ENCODE assay signal across 8 cellular contexts in genomic region chr2:88187038-88187676, GRCh38. TPM values are rescaled to one million over a fixed set of nuclear protein-coding genes. Genes with fewer than 3 reads are reported as not detected.
DNase-seq lines count a peak whose midpoint lies in the region; ATAC-seq, FAIRE-seq and TF ChIP-seq lines count a peak whose summit lies in the region.

No MANE protein-coding gene starts in this region.

- H3K9me3 ChIP-seq in Panc1 (ENCODE audit: control insufficient read depth, insufficient read depth, low read depth, low read length): no peaks in the 10 kb centered on the region

- no peaks in the 10 kb centered on the region for H3K36me3 ChIP-seq in Panc1 (ENCODE audit: control insufficient read depth, insufficient read depth, low read length)

- no peak overlapping the region for H3K4me3 Mint-ChIP-seq in Calu3 (ENCODE audit: low read depth, unreplicated experiment)

- CTCF ChIA-PET in Calu3 (lab: Charles Lee) (interaction anchor here (0.7 kb wide), 1 partner anchor 13 kb away, joined by 3 read pairs; no protein-coding TSS in a partner anchor), Panc1 (lab: Charles Lee) (interaction anchor here (1.0 kb wide), 1 partner anchor 127 kb away, joined by 4 read pairs; no protein-coding TSS in a partner anchor)

- H3K4me1 ChIP-seq in Panc1 (ENCODE audit: control insufficient read depth, insufficient read depth, low read length): no peaks in the 10 kb centered on the region

- peak; percentile 70 for TF ChIP-seq CTCF in Calu3 (IDR thresholded peaks at IDR 0.05; ENCODE audit: unreplicated experiment)
- TF ChIP-seq CTCF in Panc1 (IDR thresholded peaks at IDR 0.05): peak; percentile 87
- peak; percentile 48 for TF ChIP-seq CTCF in cardiac fibroblast (IDR thresholded peaks at IDR 0.05; ENCODE audit: low read depth, low read length)

- no peak overlapping the region for H3K27ac Mint-ChIP-seq in Calu3 (ENCODE audit: unreplicated experiment)

- peak; percentile 90 for FAIRE-seq in HTR-8/SVneo (lab: Jason Lieb, UNC)

- no peaks in the 10 kb centered on the region for H3K36me3 Mint-ChIP-seq in Calu3 (ENCODE audit: insufficient read depth, unreplicated experiment)

- BruUV-seq in Calu3 (replicated peaks; lab: Mats Ljungman, UMichigan) (no TSS peak), Panc1 (replicated peaks; lab: Mats Ljungman, UMichigan) (no TSS peak)

- peak; percentile 68 for DNase-seq in Calu3
- peak; percentile 73 for DNase-seq in HTR-8/SVneo (ENCODE audit: insufficient read length, low spot score)
- DNase-seq in Panc1 (ENCODE audit: low read depth, low spot score): peak; percentile 30
- DNase-seq in cardiac fibroblast (ENCODE audit: low read depth in 2 of 2): peak; percentile 40 to 44
- DNase-seq in left colon: peak; percentile 62 to 90
- peak; percentile 17 for DNase-seq in stromal cell of bone marrow (ENCODE audit: low read depth)
- no peak for DNase-seq in activated CD4-positive, CD25-positive, alpha-beta regulatory T cell treated with anti-CD3 and anti-CD28 coated beads, Interleukin-2, amount 50 U/mL, for 72 hours
- DNase-seq in mesenteric fat pad (ENCODE audit: low spot score): no peak

- H3K4me1 Mint-ChIP-seq in Calu3 (ENCODE audit: low read depth, unreplicated experiment): no peaks in the 10 kb centered on the region

- H3K27ac ChIP-seq in Panc1 (ENCODE audit: low read length): no peak overlapping the region

- peaks cover 39% of the 10 kb centered on the region for H3K27me3 Mint-ChIP-seq in Calu3 (ENCODE audit: unreplicated experiment)

- intact Hi-C loops in Calu3 (cut with micrococcal nuclease; ENCODE audit: unreplicated experiment) (no loop called here), Panc1 (cut with micrococcal nuclease; ENCODE audit: unreplicated experiment) (loop anchor here (1.0 kb wide), 1 partner anchor 127 kb away; no protein-coding TSS in a partner anchor), left colon (cut with DNase I, micrococcal nuclease) (no loop called here)

- no peaks in the 10 kb centered on the region for H3K27me3 ChIP-seq in Panc1 (ENCODE audit: control insufficient read depth, insufficient read depth, low read length)

- POLR2A ChIA-PET in Panc1 (lab: Charles Lee): no interaction called here

- H3K4me3 ChIP-seq in Panc1 (ENCODE audit: low read depth in 2 of 2, low read length in 2 of 2) (no peak overlapping the region), cardiac fibroblast (replicated peaks in 1 of 2; ENCODE audit: low read depth in 2 of 2, low read length in 2 of 2) (no peak overlapping the region)

- ATAC-seq in Panc1 (peak; percentile 90), left colon (peak; percentile 98)

- in situ Hi-C loops in Panc1 (cut with HindIII; ENCODE audit: low pct_unique_long_range_greater_than_20kb, low sequenced_read_pairs): no loop called here

- H3K9me3 Mint-ChIP-seq in Calu3 (ENCODE audit: low read depth, unreplicated experiment): peaks cover 2% of the 10 kb centered on the region

RNA-seq across cellular contexts. Expression of gene THNSL2, which starts 17.0 kb away (rescaled TPM):
- total RNA-seq in Calu3 (2022) (1.4 and 2.4 TPM in 2 replicates), Panc1 (2021; ENCODE audit: unreplicated experiment) (23.0 TPM), left colon (10 to 100 TPM; 10.5 to 18.8 TPM), mesenteric fat pad (21.1 TPM)
- 44.6 TPM for polyA plus RNA-seq in Panc1 (2012; ENCODE audit: insufficient read length)

RNA-seq across cellular contexts. Expression of gene FABP1, which starts 59.3 kb away (rescaled TPM):
- total RNA-seq in Calu3 (2022) (not detected in 2 replicates), Panc1 (2021; ENCODE audit: unreplicated experiment) (0.36 TPM), left colon (1,000 to 10,000 TPM; 2,293 to 3,160 TPM), mesenteric fat pad (6.9 TPM)
- polyA plus RNA-seq in Panc1 (2012; ENCODE audit: insufficient read length): not detected

Comparison
In these comparisons a context has a peak if more than half of its experiments do, and no peak if none do; other contexts are left out.
1. DNase-seq: peak in Calu3 (single experiment), HTR-8/SVneo (single experiment), Panc1 (single experiment), cardiac fibroblast (2 of 2), left colon (2 of 2) and stromal cell of bone marrow (single experiment); none in activated CD4-positive, CD25-positive, alpha-beta regulatory T cell treated with anti-CD3 and anti-CD28 coated beads, Interleukin-2, amount 50 U/mL, for 72 hours (single experiment) and mesenteric fat pad (single experiment).
2. RNA of gene FABP1, which starts 59.3 kb away (total RNA-seq): 2,293 to 3,160 TPM in left colon; 6.9 TPM in mesenteric fat pad (single experiment), 0.36 TPM in Panc1 (single experiment) and not detected in Calu3; every median in the first group is over 100 times any median in the second.
3. Peak in every context shown above with its lines, with median percentiles within 50 percentile points of each other: CTCF ChIP-seq.